ENCODE assay signal across 9 cellular contexts in the genomic region with DNA sequence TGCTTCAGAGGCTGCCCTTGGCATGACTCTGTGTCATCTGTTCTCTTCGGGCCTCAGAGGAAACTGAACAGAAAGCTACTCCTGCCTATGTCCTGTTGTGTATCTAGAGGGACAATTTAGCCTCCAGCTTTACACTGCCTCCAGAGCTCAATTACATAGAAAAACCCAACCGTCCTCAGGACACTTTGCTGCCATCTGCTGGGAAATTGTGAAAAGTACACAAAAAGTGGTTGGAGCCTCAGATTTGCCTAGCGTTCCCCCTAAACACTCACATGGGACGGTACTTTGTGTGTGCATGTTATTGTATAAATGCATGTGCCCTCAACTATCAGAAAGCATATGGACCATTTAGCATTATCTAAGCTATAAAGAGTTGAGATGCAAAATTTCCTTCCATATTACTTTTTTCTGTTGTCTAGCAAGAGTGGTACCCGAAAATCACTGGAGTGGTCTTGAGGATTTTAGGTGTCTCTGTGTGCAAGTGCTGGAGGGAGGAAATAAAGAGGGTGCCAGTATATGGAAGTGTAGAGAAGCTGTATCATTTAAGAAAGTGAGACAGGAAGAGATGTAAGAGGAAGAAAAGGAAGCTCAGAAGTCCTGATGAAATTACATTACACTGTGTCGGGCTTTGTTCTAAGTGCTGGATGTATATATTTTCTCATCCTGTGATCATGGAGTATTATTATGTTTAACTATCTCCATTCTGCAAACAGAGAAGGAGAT. TPM values are rescaled to one million over a fixed set of nuclear protein-coding genes. Genes with fewer than 3 reads are reported as not detected.
DNase-seq lines count a peak whose midpoint lies in the region; ATAC-seq and TF ChIP-seq lines count a peak whose summit lies in the region.
"Had no signal": no experiment of that assay in that cellular context is flagged by ENCODE, and none has a peak within 500 bp of the region (broad histone marks: within the 10 kb centered on the region; RNA-seq: fewer than 3 reads in every experiment).

No MANE protein-coding gene starts in this region.

- peak; percentile 52 for ATAC-seq in GM19397 (IDR thresholded peaks at IDR 0.05; ENCODE audit: unreplicated experiment)
- ATAC-seq in GM18519 (IDR thresholded peaks at IDR 0.05; ENCODE audit: low FRiP score, unreplicated experiment), result no peak

- WGBS in spleen, 5 donors, result 23 to 53% (median 36%) methylated on average over 6 of the region's 6 CpGs

- TF ChIP-seq CTCF in Peyer's patch (IDR thresholded peaks at IDR 0.05) (peak in 4 of 6 experiments; percentile 32 to 53 (median 50)), spleen (IDR thresholded peaks at IDR 0.05 in 8 of 11, conservative IDR thresholded peaks at IDR 0.05 in 3 of 11) (peak in 9 of 11 experiments; percentile 14 to 61 (median 50)), coronary artery (IDR thresholded peaks at IDR 0.05) (no peak)

- intact Hi-C loops in spleen (cut with DNase I; ENCODE audit: low total_unique reads), result no loop called here

- H3K9me3 ChIP-seq in Peyer's patch (peaks cover 0 to 9% (median 0%) of the 10 kb centered on the region in 4 donors), spleen (peaks cover 0 to 21% (median 17%) of the 10 kb centered on the region in 8 donors)

- no peak for TF ChIP-seq POLR2A in Peyer's patch (IDR thresholded peaks at IDR 0.05)
- no peak for TF ChIP-seq POLR2A in spleen (IDR thresholded peaks at IDR 0.05)

- DNase-seq in AG08395 (ENCODE audit: low spot score) (peak; percentile 4), Peyer's patch (peak in 1 of 3 donors; percentile 52), globus pallidus (ENCODE audit: low spot score) (peak; percentile 20), spleen (no peak), coronary artery (ENCODE audit: low spot score) (no peak)
- DNase-seq in activated CD4-positive, alpha-beta T cell treated with anti-CD3 and anti-CD28 coated beads, Interleukin-2, amount 50 U/mL, for 1 hour, result no peak
- DNase-seq: right cardiac atrium had no signal

- H3K27me3 ChIP-seq in Peyer's patch (no peaks in the 10 kb centered on the region), spleen (replicated peaks in 1 of 7) (no peaks in the 10 kb centered on the region)

- H3K4me1 ChIP-seq in Peyer's patch, result no peaks in the 10 kb centered on the region
- H3K4me1 ChIP-seq in spleen, result peaks cover 0 to 28% (median 16%) of the 10 kb centered on the region in 6 donors

- H3K4me3 ChIP-seq in Peyer's patch (no peak overlapping the region), spleen (no peak overlapping the region), coronary artery (no peak overlapping the region)

- no peaks in the 10 kb centered on the region for H3K36me3 ChIP-seq in Peyer's patch
- H3K36me3 ChIP-seq in spleen, result no peaks in the 10 kb centered on the region

- H3K27ac ChIP-seq in Peyer's patch (peak overlapping the region in 1 of 4 donors; percentile 38), spleen (peak overlapping the region in 5 of 8 donors; percentile 59 to 78 (median 68)), coronary artery (peak overlapping the region in 1 of 2 donors; percentile 41)

RNA-seq across cellular contexts. Expression of a gene that starts 8.7 kb away (rescaled TPM):
- total RNA-seq in Peyer's patch (10 to 100 TPM in 2 of 4 donors, 1 to 10 TPM in 2; 2.6 to 13.1 (median 9.3) TPM), spleen (10 to 100 TPM in 5 of 7 donors, 1 to 10 TPM in 2; 2.3 to 25.4 (median 13.7) TPM)
- polyA plus RNA-seq in spleen, result 1 to 10 TPM; 1.9 to 3.3 (median 3.2) TPM

RNA-seq across cellular contexts. Expression of a gene that starts 28.8 kb away (rescaled TPM):
- 10 to 100 TPM in 1 of 4 donors, 1 to 10 TPM in 3; 2.8 to 17.0 (median 4.4) TPM for total RNA-seq in Peyer's patch
- 100 to 1,000 TPM in 3 of 7 donors, 10 to 100 TPM in 4; 28.2 to 130 (median 85.5) TPM for total RNA-seq in spleen
- 10 to 100 TPM; 24.3 to 48.7 (median 26.1) TPM for polyA plus RNA-seq in spleen

Comparison
In these comparisons a context has a peak if more than half of its experiments do, and no peak if none do; other contexts are left out.
1. DNase-seq: peak in AG08395 (single experiment) and globus pallidus (single experiment); none in spleen (single experiment), coronary artery (single experiment) and activated CD4-positive, alpha-beta T cell treated with anti-CD3 and anti-CD28 coated beads, Interleukin-2, amount 50 U/mL, for 1 hour (single experiment).